In the genomic region with DNA sequence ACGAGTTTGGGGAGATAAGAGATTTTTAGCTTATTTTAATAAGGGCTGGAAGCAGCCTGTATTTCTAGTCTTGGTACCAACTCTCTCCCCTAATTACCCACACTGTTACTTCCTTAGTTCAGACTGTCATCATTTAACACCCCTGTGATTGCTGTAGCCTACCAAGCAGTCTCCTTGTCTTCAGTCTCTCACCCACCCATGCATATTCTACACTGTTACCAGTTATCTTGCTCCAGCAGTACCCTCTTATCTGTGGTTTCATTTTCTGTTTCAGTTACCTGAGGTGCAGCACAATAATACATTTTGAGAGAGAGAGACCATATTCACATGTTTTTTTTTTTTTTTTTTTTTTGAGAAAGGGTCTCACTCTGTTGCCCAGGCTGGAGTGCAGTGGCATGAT, we compare ENCODE assay signal across 1 cellular context.
TF ChIP-seq lines count a peak whose summit lies in the region.

No MANE protein-coding gene starts in this region.

TF ChIP-seq in WTC11, 78 proteins besides CTCF, POLR2A, EP300 and RAD21 (continued from another document):
- TF ChIP-seq, protein P1, sequence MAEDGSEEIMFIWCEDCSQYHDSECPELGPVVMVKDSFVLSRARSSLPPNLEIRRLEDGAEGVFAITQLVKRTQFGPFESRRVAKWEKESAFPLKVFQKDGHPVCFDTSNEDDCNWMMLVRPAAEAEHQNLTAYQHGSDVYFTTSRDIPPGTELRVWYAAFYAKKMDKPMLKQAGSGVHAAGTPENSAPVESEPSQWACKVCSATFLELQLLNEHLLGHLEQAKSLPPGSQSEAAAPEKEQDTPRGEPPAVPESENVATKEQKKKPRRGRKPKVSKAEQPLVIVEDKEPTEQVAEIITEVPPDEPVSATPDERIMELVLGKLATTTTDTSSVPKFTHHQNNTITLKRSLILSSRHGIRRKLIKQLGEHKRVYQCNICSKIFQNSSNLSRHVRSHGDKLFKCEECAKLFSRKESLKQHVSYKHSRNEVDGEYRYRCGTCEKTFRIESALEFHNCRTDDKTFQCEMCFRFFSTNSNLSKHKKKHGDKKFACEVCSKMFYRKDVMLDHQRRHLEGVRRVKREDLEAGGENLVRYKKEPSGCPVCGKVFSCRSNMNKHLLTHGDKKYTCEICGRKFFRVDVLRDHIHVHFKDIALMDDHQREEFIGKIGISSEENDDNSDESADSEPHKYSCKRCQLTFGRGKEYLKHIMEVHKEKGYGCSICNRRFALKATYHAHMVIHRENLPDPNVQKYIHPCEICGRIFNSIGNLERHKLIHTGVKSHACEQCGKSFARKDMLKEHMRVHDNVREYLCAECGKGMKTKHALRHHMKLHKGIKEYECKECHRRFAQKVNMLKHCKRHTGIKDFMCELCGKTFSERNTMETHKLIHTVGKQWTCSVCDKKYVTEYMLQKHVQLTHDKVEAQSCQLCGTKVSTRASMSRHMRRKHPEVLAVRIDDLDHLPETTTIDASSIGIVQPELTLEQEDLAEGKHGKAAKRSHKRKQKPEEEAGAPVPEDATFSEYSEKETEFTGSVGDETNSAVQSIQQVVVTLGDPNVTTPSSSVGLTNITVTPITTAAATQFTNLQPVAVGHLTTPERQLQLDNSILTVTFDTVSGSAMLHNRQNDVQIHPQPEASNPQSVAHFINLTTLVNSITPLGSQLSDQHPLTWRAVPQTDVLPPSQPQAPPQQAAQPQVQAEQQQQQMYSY (CRISPR knock-in tag; IDR thresholded peaks at IDR 0.05), result no peak
- TF ChIP-seq ESRRA (CRISPR knock-in tag; IDR thresholded peaks at IDR 0.05; ENCODE audit: borderline replicate concordance), result no peak
- TF ChIP-seq ZNF396 (CRISPR knock-in tag; IDR thresholded peaks at IDR 0.05; ENCODE audit: borderline replicate concordance), result no peak
